ENCODE assay signal across 8 cellular contexts in genomic region chr9:125650271-125650737, GRCh38. TPM values are rescaled to one million over a fixed set of nuclear protein-coding genes. Genes with fewer than 3 reads are reported as not detected.
A peak's percentile ranks its signal among the peaks of the same experiment; 100 is the strongest.
DNase-seq lines count a peak whose midpoint lies in the region; ATAC-seq, FAIRE-seq and TF ChIP-seq lines count a peak whose summit lies in the region.

No MANE protein-coding gene starts in this region.

- no peaks in the 10 kb centered on the region for H3K36me3 ChIP-seq in breast epithelium

- no peaks in the 10 kb centered on the region for H3K9me3 ChIP-seq in breast epithelium

- H3K4me1 Mint-ChIP-seq in MCF 10A (ENCODE audit: insufficient read depth, unreplicated experiment): peaks cover 20% of the 10 kb centered on the region

- peak overlapping the region; percentile 44 for H3K4me3 Mint-ChIP-seq in MCF 10A (ENCODE audit: unreplicated experiment)

- TF ChIP-seq POLR2A in breast epithelium (IDR thresholded peaks at IDR 0.05): no peak

- H3K4me3 ChIP-seq in breast epithelium (no peak overlapping the region), fibroblast of mammary gland (ENCODE audit: control insufficient read depth, low read depth, low read length) (no peak overlapping the region)

- H3K36me3 Mint-ChIP-seq in MCF 10A (ENCODE audit: insufficient read depth, unreplicated experiment): peaks cover 9% of the 10 kb centered on the region

- no peaks in the 10 kb centered on the region for H3K27me3 Mint-ChIP-seq in MCF 10A (ENCODE audit: insufficient read depth, unreplicated experiment)

- FAIRE-seq in RCC 7860 (lab: Jason Lieb, UNC): no peak

- H3K27ac ChIP-seq in breast epithelium: no peak overlapping the region

- peak; percentile 79 for ATAC-seq in HG02870 (IDR thresholded peaks at IDR 0.05; ENCODE audit: unreplicated experiment)

- intact Hi-C loops in MCF 10A (cut with micrococcal nuclease): no loop called here
- intact Hi-C loops in breast epithelium (cut with DNase I; ENCODE audit: low total_unique reads): no loop called here

- BruUV-seq in MCF 10A (replicated peaks; lab: Mats Ljungman, UMichigan): no TSS peak

- no peak for TF ChIP-seq CTCF in MCF 10A (IDR thresholded peaks at IDR 0.05; ENCODE audit: unreplicated experiment)
- no peak for TF ChIP-seq CTCF in breast epithelium (IDR thresholded peaks at IDR 0.05)
- no peak for TF ChIP-seq CTCF in fibroblast of mammary gland (conservative IDR thresholded peaks at IDR 0.05; ENCODE audit: control insufficient read depth, insufficient read depth, low read depth, low read length)

- peak overlapping the region; percentile 93 for H3K27ac Mint-ChIP-seq in MCF 10A (ENCODE audit: low read depth, unreplicated experiment)

- CTCF ChIA-PET in MCF 10A (lab: Yijun Ruan, JAX): interaction anchor here (0.7 to 1.3 kb wide), 2 partner anchors 9 to 92 kb away, joined by 5 read pairs; no protein-coding TSS in a partner anchor

- no peaks in the 10 kb centered on the region for H3K4me1 ChIP-seq in breast epithelium

- H3K27me3 ChIP-seq in breast epithelium: no peaks in the 10 kb centered on the region

- H3K9me3 Mint-ChIP-seq in MCF 10A (ENCODE audit: unreplicated experiment): no peaks in the 10 kb centered on the region

- POLR2A ChIA-PET in MCF 10A (lab: Yijun Ruan, JAX): interaction anchor here (0.8 to 1.5 kb wide), 4 partner anchors 8 to 108 kb away, joined by 3 to 7 read pairs (median 3); partner anchors contain the start of gene MAPKAP1

- DNase-seq in MCF 10A (ENCODE audit: unreplicated experiment): peak; percentile 66
- DNase-seq in breast epithelium (ENCODE audit: low spot score in 2 of 2): no peak
- peak; percentile 25 for DNase-seq in RCC 7860 (ENCODE audit: low spot score)
- DNase-seq in fibroblast of mammary gland (ENCODE audit: low read depth): peak; percentile 75
- no peak for DNase-seq in putamen (ENCODE audit: low spot score)
- no peak for DNase-seq in nucleus accumbens (lab: John Stamatoyannopoulos, UW)
- no peak for DNase-seq in NCI-H2029 treated with DMSO at 0.1 percent for 48 hours (lab: John Stamatoyannopoulos, UW)

RNA-seq across cellular contexts. Expression of gene MAPKAP1, which starts 56.7 kb away (rescaled TPM):
- 74.9 and 111 TPM in 2 replicates for total RNA-seq in MCF 10A (2022)
- total RNA-seq in breast epithelium: 10 to 100 TPM; 61.3 to 81.9 (median 78.6) TPM

Comparison
In these comparisons a context has a peak if more than half of its experiments do, and no peak if none do; other contexts are left out.
1. DNase-seq: peak in MCF 10A (single experiment), RCC 7860 (single experiment) and fibroblast of mammary gland (single experiment); none in breast epithelium (0 of 2), putamen (single experiment), nucleus accumbens (0 of 56) and NCI-H2029 treated with DMSO at 0.1 percent for 48 hours (single experiment).